9 cellular contexts compared by ENCODE assay signal in genomic region chr19:40777795-40778044, GRCh38. TPM values are rescaled to one million over a fixed set of nuclear protein-coding genes. Genes with fewer than 3 reads are reported as not detected.
DNase-seq lines count a peak whose midpoint lies in the region; ATAC-seq and FAIRE-seq lines count a peak whose summit lies in the region.
"Had no signal": no experiment of that assay in that cellular context is flagged by ENCODE, and none has a peak within 500 bp of the region (broad histone marks: within the 10 kb centered on the region; RNA-seq: fewer than 3 reads in every experiment).

No MANE protein-coding gene starts in this region.

- H3K27ac Mint-ChIP-seq in T-helper 1 cell treated with Interleukin-12 subunit alpha and Interleukin-12 subunit beta and Interleukin-4 antibody, amounts not matched to agents 30 μg/mL and 1 μg/mL, for 36 hours: peak overlapping the region; percentile 97
- peak overlapping the region; percentile 91 for H3K27ac Mint-ChIP-seq in activated T-helper 17 cell treated with anti-CD3 and anti-CD28 coated beads, Interleukin-2, amount 50 U/mL, for 72 hours

- peaks cover 15% of the 10 kb centered on the region for H3K4me1 ChIP-seq in stomach smooth muscle (ENCODE audit: control insufficient read depth, insufficient read depth, low read length)

- H3K27me3 ChIP-seq in stomach smooth muscle (ENCODE audit: control insufficient read depth in 1 of 2, insufficient read depth in 2 of 2, low read length in 2 of 2): no peaks in the 10 kb centered on the region

- H3K27me3 Mint-ChIP-seq in T-helper 1 cell treated with Interleukin-12 subunit alpha and Interleukin-12 subunit beta and Interleukin-4 antibody, amounts not matched to agents 30 μg/mL and 1 μg/mL, for 36 hours (ENCODE audit: low read depth): no peaks in the 10 kb centered on the region
- no peaks in the 10 kb centered on the region for H3K27me3 Mint-ChIP-seq in activated T-helper 17 cell treated with anti-CD3 and anti-CD28 coated beads, Interleukin-2, amount 50 U/mL, for 72 hours

- H3K9me3 Mint-ChIP-seq in T-helper 1 cell treated with Interleukin-12 subunit alpha and Interleukin-12 subunit beta and Interleukin-4 antibody, amounts not matched to agents 30 μg/mL and 1 μg/mL, for 36 hours: no peaks in the 10 kb centered on the region
- no peaks in the 10 kb centered on the region for H3K9me3 Mint-ChIP-seq in activated T-helper 17 cell treated with anti-CD3 and anti-CD28 coated beads, Interleukin-2, amount 50 U/mL, for 72 hours

- peaks cover 36% of the 10 kb centered on the region for H3K4me1 Mint-ChIP-seq in T-helper 1 cell treated with Interleukin-12 subunit alpha and Interleukin-12 subunit beta and Interleukin-4 antibody, amounts not matched to agents 30 μg/mL and 1 μg/mL, for 36 hours (ENCODE audit: low read depth)
- peaks cover 25% of the 10 kb centered on the region for H3K4me1 Mint-ChIP-seq in activated T-helper 17 cell treated with anti-CD3 and anti-CD28 coated beads, Interleukin-2, amount 50 U/mL, for 72 hours

- peak overlapping the region; percentile 74 to 98 for H3K9ac ChIP-seq in stomach smooth muscle (ENCODE audit: low read length in 2 of 2)

- peak overlapping the region; percentile 92 for H3K4me3 Mint-ChIP-seq in T-helper 1 cell treated with Interleukin-12 subunit alpha and Interleukin-12 subunit beta and Interleukin-4 antibody, amounts not matched to agents 30 μg/mL and 1 μg/mL, for 36 hours
- H3K4me3 Mint-ChIP-seq in activated T-helper 17 cell treated with anti-CD3 and anti-CD28 coated beads, Interleukin-2, amount 50 U/mL, for 72 hours: peak overlapping the region; percentile 92

- no peak for FAIRE-seq in GM19239 (lab: Jason Lieb, UNC)
- FAIRE-seq: islet of Langerhans had no signal

- no peak for ATAC-seq in activated T-helper 17 cell treated with anti-CD3 and anti-CD28 coated beads, Interleukin-2, amount 50 U/mL, for 72 hours (replicated peaks)
- no peak for ATAC-seq in HG03342 (IDR thresholded peaks at IDR 0.05; ENCODE audit: unreplicated experiment)
- no peak for ATAC-seq in activated CD4-positive, CD25-positive, alpha-beta regulatory T cell treated with anti-CD3 and anti-CD28 coated beads, Interleukin-2, amount 50 U/mL, for 24 hours

- H3K4me3 ChIP-seq in iPS-18c (ENCODE audit: insufficient read depth, low read depth, low read length) (peak overlapping the region; percentile 67; the same call in 1 of the 2 replicates), stomach smooth muscle (ENCODE audit: low read length in 2 of 2) (peak overlapping the region; percentile 69 to 93)

- DNase-seq in T-helper 1 cell: no peak
- DNase-seq in GM19239 (ENCODE audit: insufficient read length, low spot score): no peak

- H3K36me3 Mint-ChIP-seq in T-helper 1 cell treated with Interleukin-12 subunit alpha and Interleukin-12 subunit beta and Interleukin-4 antibody, amounts not matched to agents 30 μg/mL and 1 μg/mL, for 36 hours (ENCODE audit: low read depth): peaks cover 14% of the 10 kb centered on the region
- peaks cover 44% of the 10 kb centered on the region for H3K36me3 Mint-ChIP-seq in activated T-helper 17 cell treated with anti-CD3 and anti-CD28 coated beads, Interleukin-2, amount 50 U/mL, for 72 hours (ENCODE audit: low read depth)

- H3K9me3 ChIP-seq in iPS-18c (ENCODE audit: control insufficient read depth, insufficient read depth, low read length) (no peaks in the 10 kb centered on the region), stomach smooth muscle (ENCODE audit: control insufficient read depth in 2 of 2, low read length in 2 of 2) (no peaks in the 10 kb centered on the region)

- peak overlapping the region; percentile 98 for H3K27ac ChIP-seq in stomach smooth muscle (ENCODE audit: low read length)

- peaks cover 0 to 3% of the 10 kb centered on the region in 2 donors for H3K36me3 ChIP-seq in stomach smooth muscle (ENCODE audit: control insufficient read depth in 2 of 2, insufficient read depth in 2 of 2, low read length in 2 of 2)

RNA-seq across cellular contexts. Expression of gene RAB4B, which starts 0.3 kb away (rescaled TPM):
- 10 to 100 TPM; 29.0 to 31.3 TPM for total RNA-seq in activated T-helper 17 cell treated with anti-CD3 and anti-CD28 coated beads, Interleukin-2, amount 50 U/mL, for 72 hours

RNA-seq across cellular contexts. Expression of gene MIA, which starts 2.4 kb away (rescaled TPM):
- total RNA-seq in activated T-helper 17 cell treated with anti-CD3 and anti-CD28 coated beads, Interleukin-2, amount 50 U/mL, for 72 hours: 1 to 10 TPM in 1 of 2 donors, not detected in 1; 5.7 TPM

RNA-seq across cellular contexts. Expression of gene EGLN2, which starts 21.3 kb away (rescaled TPM):
- total RNA-seq in activated T-helper 17 cell treated with anti-CD3 and anti-CD28 coated beads, Interleukin-2, amount 50 U/mL, for 72 hours: 10 to 100 TPM; 78.1 to 86.8 TPM

RNA-seq across cellular contexts. Expression of gene SNRPA, which starts 26.7 kb away (rescaled TPM):
- 100 to 1,000 TPM; 171 to 175 TPM for total RNA-seq in activated T-helper 17 cell treated with anti-CD3 and anti-CD28 coated beads, Interleukin-2, amount 50 U/mL, for 72 hours

RNA-seq across cellular contexts. Expression of gene ACTMAP, which starts 27.4 kb away (rescaled TPM):
- total RNA-seq in activated T-helper 17 cell treated with anti-CD3 and anti-CD28 coated beads, Interleukin-2, amount 50 U/mL, for 72 hours: 10 to 100 TPM; 13.0 to 16.6 TPM
